ENCODE assay signal across 39 cellular contexts in the genomic region with DNA sequence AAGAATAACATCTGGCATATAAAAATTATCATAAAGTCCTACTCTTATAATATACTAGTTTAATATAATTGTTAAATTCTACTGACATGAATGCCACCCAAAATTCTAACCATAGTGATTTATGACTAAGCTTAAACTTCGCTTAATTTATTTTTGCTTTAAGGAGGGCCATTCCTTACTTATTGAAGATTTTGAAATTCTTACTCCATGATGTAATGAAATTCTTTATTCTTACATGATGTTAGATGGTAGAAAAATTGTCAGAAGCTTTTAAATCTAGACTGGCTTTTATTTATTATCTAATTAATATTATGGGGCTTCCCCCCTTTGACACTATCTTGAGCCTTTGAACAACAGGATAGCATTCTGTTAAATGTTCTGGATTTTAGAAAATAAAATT. TPM values are rescaled to one million over a fixed set of nuclear protein-coding genes. Genes with fewer than 3 reads are reported as not detected.
"Had no signal": no experiment of that assay in that cellular context is flagged by ENCODE, and none has a peak within 500 bp of the region (broad histone marks: within the 10 kb centered on the region; RNA-seq: fewer than 3 reads in every experiment).

No MANE protein-coding gene starts in this region.

- H3K4me1 Mint-ChIP-seq: activated CD8-positive, alpha-beta memory T cell treated with anti-CD3 and anti-CD28 coated beads, Interleukin-2, amount 10 ng/mL, durations not matched to agents 7 days and 5 days; activated naive CD4-positive, alpha-beta T cell treated with anti-CD3 and anti-CD28 coated beads, Interleukin-2, amount 50 U/mL, for 24 hours; naive B cell; stimulated activated naive B cell treated with anti-CD40 and anti-IgM and Interleukin-4, amounts not matched to agents 10 μg/mL and 1 μg/mL and 100 μg/mL, for 72 hours; WTC11 had no signal

- H3K27ac ChIP-seq: body of pancreas, cardiac muscle cell, coronary artery, parathyroid adenoma, right atrium auricular region, stomach, thyroid gland, upper lobe of left lung, vagina had no signal

- H3K9me3 Mint-ChIP-seq: activated T-helper 2 cell treated with anti-CD3 and anti-CD28 coated beads, Interferon-gamma antibody, Interleukin-2, Interleukin-4, amounts not matched to agents 10 μg/mL and 5 μg/mL and 100 μg/mL, durations not matched to agents 14 hours and 24 hours and 36 hours; effector memory CD8-positive, alpha-beta T cell; T-helper 1 cell treated with Interleukin-12 subunit alpha and Interleukin-12 subunit beta and Interleukin-4 antibody, amounts not matched to agents 30 μg/mL and 1 μg/mL, for 36 hours had no signal

- H3K4me3 ChIP-seq: body of pancreas, cardiac muscle cell, coronary artery, right atrium auricular region, stomach, thyroid gland, upper lobe of left lung, vagina had no signal

- H3K9ac ChIP-seq: parathyroid adenoma had no signal

- H3K36me3 Mint-ChIP-seq: activated CD8-positive, alpha-beta memory T cell treated with anti-CD3 and anti-CD28 coated beads, Interleukin-2, amount 10 ng/mL, durations not matched to agents 7 days and 5 days; mesothelial cell of epicardium; stimulated activated naive B cell treated with anti-CD40 and anti-IgM and Interleukin-4, amounts not matched to agents 10 μg/mL and 1 μg/mL and 100 μg/mL, for 72 hours; WTC11 had no signal

- H3K4me3 Mint-ChIP-seq: activated CD8-positive, alpha-beta memory T cell treated with anti-CD3 and anti-CD28 coated beads, Interleukin-2, amount 10 ng/mL, durations not matched to agents 7 days and 5 days; activated CD8-positive, alpha-beta T cell treated with anti-CD3 and anti-CD28 coated beads, Interleukin-2, amount 10 ng/mL, durations not matched to agents 7 days and 5 days; activated naive CD4-positive, alpha-beta T cell treated with anti-CD3 and anti-CD28 coated beads, Interleukin-2, amount 50 U/mL, for 24 hours; effector memory CD8-positive, alpha-beta T cell; mesothelial cell of epicardium; naive B cell; stimulated activated naive B cell treated with anti-CD40 and anti-IgM and Interleukin-4, amounts not matched to agents 10 μg/mL and 1 μg/mL and 100 μg/mL, for 72 hours; T-helper 1 cell treated with Interleukin-12 subunit alpha and Interleukin-12 subunit beta and Interleukin-4 antibody, amounts not matched to agents 30 μg/mL and 1 μg/mL, for 36 hours; WTC11 had no signal

- H2AFZ ChIP-seq: parathyroid adenoma had no signal

- H3K4me1 ChIP-seq: body of pancreas, parathyroid adenoma, right atrium auricular region, stomach, thyroid gland, upper lobe of left lung, vagina had no signal

- H3K9me3 ChIP-seq: body of pancreas, right atrium auricular region, stomach, thyroid gland, upper lobe of left lung, vagina had no signal

- DNase-seq: activated CD4-positive, alpha-beta T cell treated with anti-CD3 and anti-CD28 coated beads for 1 hour; activated CD4-positive, alpha-beta T cell treated with anti-CD3 and anti-CD28 coated beads, Interleukin-2, amount 50 U/mL, for 1 hour; activated CD8-positive, alpha-beta memory T cell treated with anti-CD3 and anti-CD28 coated beads, Interleukin-2, amount 10 ng/mL, durations not matched to agents 7 days and 5 days; activated CD8-positive, alpha-beta T cell treated with anti-CD3 and anti-CD28 coated beads, Interleukin-2, amount 10 ng/mL, durations not matched to agents 7 days and 5 days; activated T-cell treated with anti-CD3 and anti-CD28 coated beads, Interleukin-2, amount 50 U/mL, for 48 hours; anterior cingulate cortex; body of pancreas; cerebellar nuclear complex; effector memory CD8-positive, alpha-beta T cell; foreskin melanocyte; islet precursor cell; left cardiac atrium; left ventricle myocardium superior; naive B cell; stimulated activated CD4-positive, alpha-beta T cell treated with anti-CD3 and anti-CD28 coated beads, Interleukin-15, amount 100 ng/mL, for 24 hours; stimulated activated CD4-positive, alpha-beta T cell treated with anti-CD3 and anti-CD28 coated beads, Interleukin-2, amount 100 ng/mL, for 24 hours; stimulated activated naive B cell treated with anti-CD40 and anti-IgM and Interleukin-4, amounts not matched to agents 10 μg/mL and 1 μg/mL and 100 μg/mL, for 72 hours; stomach; SW 1271; T1000; thyroid gland; upper lobe of left lung had no signal

- H3K36me3 ChIP-seq: cardiac muscle cell, right atrium auricular region, stomach, thyroid gland, upper lobe of left lung, vagina had no signal

- H3K79me2 ChIP-seq: parathyroid adenoma had no signal

- H3K27ac Mint-ChIP-seq: activated CD8-positive, alpha-beta memory T cell treated with anti-CD3 and anti-CD28 coated beads, Interleukin-2, amount 10 ng/mL, durations not matched to agents 7 days and 5 days; activated CD8-positive, alpha-beta T cell treated with anti-CD3 and anti-CD28 coated beads, Interleukin-2, amount 10 ng/mL, durations not matched to agents 7 days and 5 days; activated naive CD4-positive, alpha-beta T cell treated with anti-CD3 and anti-CD28 coated beads, Interleukin-2, amount 50 U/mL, for 24 hours; activated T-helper 2 cell treated with anti-CD3 and anti-CD28 coated beads, Interferon-gamma antibody, Interleukin-2, Interleukin-4, amounts not matched to agents 10 μg/mL and 5 μg/mL and 100 μg/mL, durations not matched to agents 14 hours and 24 hours and 36 hours; effector memory CD8-positive, alpha-beta T cell; naive B cell; stimulated activated naive B cell treated with anti-CD40 and anti-IgM and Interleukin-4, amounts not matched to agents 10 μg/mL and 1 μg/mL and 100 μg/mL, for 72 hours; T-helper 1 cell treated with Interleukin-12 subunit alpha and Interleukin-12 subunit beta and Interleukin-4 antibody, amounts not matched to agents 30 μg/mL and 1 μg/mL, for 36 hours; WTC11 had no signal

- H3K27me3 ChIP-seq: body of pancreas, cardiac muscle cell, right atrium auricular region, thyroid gland, upper lobe of left lung, vagina had no signal

RNA-seq across cellular contexts. Expression of a gene that starts 19.5 kb away (rescaled TPM):
- total RNA-seq: activated CD8-positive, alpha-beta memory T cell treated with anti-CD3 and anti-CD28 coated beads, Interleukin-2, amount 10 ng/mL, durations not matched to agents 7 days and 5 days; activated CD8-positive, alpha-beta T cell treated with anti-CD3 and anti-CD28 coated beads, Interleukin-2, amount 10 ng/mL, durations not matched to agents 7 days and 5 days; activated T-helper 2 cell treated with anti-CD3 and anti-CD28 coated beads, Interferon-gamma antibody, Interleukin-2, Interleukin-4, amounts not matched to agents 10 μg/mL and 5 μg/mL and 100 μg/mL, durations not matched to agents 14 hours and 24 hours and 36 hours; body of pancreas; endothelial cell of umbilical vein; glomerular endothelial cell; left cardiac atrium; left ventricle myocardium superior; lung microvascular endothelial cell; mesothelial cell of epicardium; pulmonary artery endothelial cell; right atrium auricular region; stomach; thyroid gland; upper lobe of left lung; vagina; WTC11 had no signal
- polyA plus RNA-seq: endothelial cell of umbilical vein, esophagus, neural cell, stomach had no signal

RNA-seq across cellular contexts. Expression of a gene that starts 27.1 kb away (rescaled TPM):
- total RNA-seq: activated CD8-positive, alpha-beta memory T cell treated with anti-CD3 and anti-CD28 coated beads, Interleukin-2, amount 10 ng/mL, durations not matched to agents 7 days and 5 days; activated CD8-positive, alpha-beta T cell treated with anti-CD3 and anti-CD28 coated beads, Interleukin-2, amount 10 ng/mL, durations not matched to agents 7 days and 5 days; activated T-helper 2 cell treated with anti-CD3 and anti-CD28 coated beads, Interferon-gamma antibody, Interleukin-2, Interleukin-4, amounts not matched to agents 10 μg/mL and 5 μg/mL and 100 μg/mL, durations not matched to agents 14 hours and 24 hours and 36 hours; cardiac muscle cell; endothelial cell of umbilical vein; glomerular endothelial cell; left cardiac atrium; left ventricle myocardium superior; lung microvascular endothelial cell; mesothelial cell of epicardium; pulmonary artery endothelial cell; right atrium auricular region; stomach; thyroid gland; upper lobe of left lung; vagina; WTC11 had no signal
- polyA plus RNA-seq: adipose tissue, endothelial cell of umbilical vein, esophagus, neural cell, stomach had no signal
